24 cellular contexts compared by ENCODE assay signal in genomic region chr7:92884218-92884617, GRCh38.
"Had no signal": no experiment of that assay in that cellular context is flagged by ENCODE, and none has a peak within 500 bp of the region (broad histone marks: within the 10 kb centered on the region; RNA-seq: fewer than 3 reads in every experiment).

No MANE protein-coding gene starts in this region.

- DNase-seq: activated CD4-positive, alpha-beta T cell treated with anti-CD3 and anti-CD28 coated beads, Interleukin-2, amount 50 U/mL, for 48 hours; activated gamma-delta T cell treated with Interleukin-2 at 50 U/mL for 16 hours; adrenal gland; brain microvascular endothelial cell; caudate nucleus; colonic mucosa; endodermal cell; esophagus squamous epithelium; head of caudate nucleus; mesenchymal stem cell; nucleus accumbens; right cardiac atrium; stimulated activated CD4-positive, alpha-beta T cell treated with anti-CD3 and anti-CD28 coated beads, Interleukin-4, amount 100 ng/mL, for 24 hours; T-cell; testis; trophoblast cell had no signal

- H3K27me3 Mint-ChIP-seq: T-cell had no signal

- H3K27ac Mint-ChIP-seq: activated naive CD4-positive, alpha-beta T cell treated with anti-CD3 and anti-CD28 coated beads, Interleukin-2, amount 50 U/mL, for 24 hours; activated T-helper 1 cell treated with anti-CD3 and anti-CD28 coated beads, Interleukin-12 subunit alpha, Interleukin-12 subunit beta, Interleukin-2, Interleukin-4 antibody, amounts not matched to agents 30 ng/mL and 10 ng/mL and 1 ng/mL, durations not matched to agents 14 hours and 24 hours and 36 hours; endodermal cell; T-cell; T-helper 2 cell treated with Interferon-gamma antibody and Interleukin-4, amounts not matched to agents 5 μg/mL and 100 μg/mL, for 36 hours; WTC11 had no signal

- H3K4me1 ChIP-seq: adrenal gland, ascending aorta, colonic mucosa, esophagus squamous epithelium, gastroesophageal sphincter, parathyroid adenoma, testis, vagina had no signal

- H3K36me3 Mint-ChIP-seq: WTC11 had no signal

- H3K27me3 ChIP-seq: adrenal gland, ascending aorta, brain microvascular endothelial cell, colonic mucosa, esophagus squamous epithelium, gastroesophageal sphincter, testis, vagina had no signal

- H3K27ac ChIP-seq: adrenal gland, ascending aorta, brain microvascular endothelial cell, colonic mucosa, esophagus squamous epithelium, gastroesophageal sphincter, parathyroid adenoma, testis, vagina had no signal

- H3K4me1 Mint-ChIP-seq: WTC11 had no signal

- ATAC-seq: gastroesophageal sphincter, right cardiac atrium, T-cell, WTC11 had no signal

- H3K4me3 Mint-ChIP-seq: activated naive CD4-positive, alpha-beta T cell treated with anti-CD3 and anti-CD28 coated beads, Interleukin-2, amount 50 U/mL, for 24 hours; activated T-helper 1 cell treated with anti-CD3 and anti-CD28 coated beads, Interleukin-12 subunit alpha, Interleukin-12 subunit beta, Interleukin-2, Interleukin-4 antibody, amounts not matched to agents 30 ng/mL and 10 ng/mL and 1 ng/mL, durations not matched to agents 14 hours and 24 hours and 36 hours; endodermal cell; T-cell; T-helper 2 cell treated with Interferon-gamma antibody and Interleukin-4, amounts not matched to agents 5 μg/mL and 100 μg/mL, for 36 hours; WTC11 had no signal

- H3K36me3 ChIP-seq: adrenal gland, ascending aorta, brain microvascular endothelial cell, colonic mucosa, esophagus squamous epithelium, gastroesophageal sphincter, vagina had no signal

- H3K4me3 ChIP-seq: adrenal gland, ascending aorta, colonic mucosa, esophagus squamous epithelium, gastroesophageal sphincter, testis, vagina had no signal

- H3K9me3 ChIP-seq: adrenal gland, colonic mucosa, testis, vagina had no signal
